In the genomic region with DNA sequence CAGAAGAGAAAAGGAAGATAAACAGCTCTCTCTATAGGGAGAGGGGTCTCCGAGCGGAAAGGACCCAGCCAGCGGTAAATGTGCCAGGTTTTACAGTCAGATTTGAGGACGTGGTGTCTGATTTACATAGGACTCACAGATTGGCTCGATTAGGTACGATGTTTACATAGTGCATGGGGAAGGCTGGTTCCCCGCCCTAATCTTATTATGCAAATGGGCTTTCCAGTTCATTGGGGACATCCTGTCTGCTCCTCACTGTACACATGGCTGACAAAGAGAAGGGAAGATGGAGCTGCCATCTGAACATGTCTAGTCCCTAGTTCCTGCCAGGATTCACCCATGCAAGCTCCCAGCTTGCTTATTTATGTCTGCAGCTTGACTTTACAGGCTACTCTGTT, we compare ENCODE assay signal across 18 cellular contexts.
A peak's percentile ranks its signal among the peaks of the same experiment; 100 is the strongest.
DNase-seq lines count a peak whose midpoint lies in the region; ATAC-seq and TF ChIP-seq lines count a peak whose summit lies in the region.
"Had no signal": no experiment of that assay in that cellular context is flagged by ENCODE, and none has a peak within 500 bp of the region (broad histone marks: within the 10 kb centered on the region; RNA-seq: fewer than 3 reads in every experiment).

No MANE protein-coding gene starts in this region.

- no peaks in the 10 kb centered on the region for H3K23me2 ChIP-seq in H9 (ENCODE audit: insufficient read length, low read depth, low read length, poor library complexity, severe bottlenecking)

- H3K4me1 ChIP-seq in H9 (ENCODE audit: insufficient read depth, low read length) = no peaks in the 10 kb centered on the region
- H3K4me1 ChIP-seq: uterus had no signal

- H2AK5ac ChIP-seq in H9 (ENCODE audit: insufficient read length, low read length) = no peak overlapping the region

- H3K27me3 ChIP-seq in H9 (ENCODE audit: insufficient read depth, low read length) = no peaks in the 10 kb centered on the region
- H3K27me3 ChIP-seq: pancreas, uterus had no signal

- H3K56ac ChIP-seq in H9 (ENCODE audit: insufficient read length, low read depth, low read length) = no peak overlapping the region

- H4K20me1 ChIP-seq in H9 (ENCODE audit: control insufficient read depth, insufficient read depth, insufficient read length) = no peaks in the 10 kb centered on the region

- WGBS in H9 (ENCODE audit: extremely low coverage, insufficient read length, low lambda C conversion rate) = no CpG with 5 or more reads among the region's 7 CpGs

- no peaks in the 10 kb centered on the region for H3K79me2 ChIP-seq in H9 (ENCODE audit: insufficient read depth, low read length)

- H3K4me2 ChIP-seq in H9 (ENCODE audit: insufficient read depth, insufficient read length, low read length) = no peak overlapping the region

- H2BK5ac ChIP-seq in H9 (ENCODE audit: insufficient read length, low read length) = no peak overlapping the region

- H3K9me3 ChIP-seq in H9 (ENCODE audit: control insufficient read depth, low read depth, low read length) = no peaks in the 10 kb centered on the region
- H3K9me3 ChIP-seq: pancreas, uterus had no signal

- H3K23ac ChIP-seq in H9 (ENCODE audit: insufficient read length, low read depth, low read length) = no peak overlapping the region

- ATAC-seq in omental fat pad (ENCODE audit: low FRiP score) = no peak
- ATAC-seq in HG03108 (IDR thresholded peaks at IDR 0.05; ENCODE audit: unreplicated experiment) = no peak
- ATAC-seq: pancreas had no signal

- no peak overlapping the region for H2BK15ac ChIP-seq in H9 (ENCODE audit: low read depth, low read length)

- no peak overlapping the region for H2BK120ac ChIP-seq in H9 (ENCODE audit: low read depth, low read length, poor library complexity, severe bottlenecking)

- no peak overlapping the region for H4K91ac ChIP-seq in H9 (ENCODE audit: insufficient read length, low read depth, low read length)

- H3K14ac ChIP-seq in H9 (ENCODE audit: insufficient read depth, low read length) = no peak overlapping the region

- TF ChIP-seq CTCF in 22Rv1 (IDR thresholded peaks at IDR 0.05) (no peak), NB4 (IDR thresholded peaks at IDR 0.05; ENCODE audit: low read depth, low read length) (no peak), omental fat pad (IDR thresholded peaks at IDR 0.05) (no peak), H9 (conservative IDR thresholded peaks at IDR 0.05) (no peak)

- H3T11ph ChIP-seq in H9 (ENCODE audit: low read length) = no peak overlapping the region

- H3K4me3 ChIP-seq in NB4 (ENCODE audit: low read depth, low read length) = no peak overlapping the region
- H3K4me3 ChIP-seq: pancreas, uterus had no signal

- no peak overlapping the region for H3K18ac ChIP-seq in H9 (ENCODE audit: insufficient read length, low read depth, low read length)

- H2BK20ac ChIP-seq in H9 (ENCODE audit: low read depth, low read length, poor library complexity, severe bottlenecking) = no peak overlapping the region

- H3K36me3 Mint-ChIP-seq in H9 (ENCODE audit: insufficient read depth in 1 of 3, low read depth in 3 of 3) = no peaks in the 10 kb centered on the region
- H3K36me3 Mint-ChIP-seq: activated CD4-positive, alpha-beta memory T cell treated with anti-CD3 and anti-CD28 coated beads for 36 hours; activated naive CD8-positive, alpha-beta T cell; brain had no signal

- H3K27me3 Mint-ChIP-seq in H9 (ENCODE audit: low read depth) = no peaks in the 10 kb centered on the region
- H3K27me3 Mint-ChIP-seq: activated naive CD8-positive, alpha-beta T cell; CD4-positive, alpha-beta T cell had no signal

- no peak overlapping the region for H3K4me3 Mint-ChIP-seq in H9
- H3K4me3 Mint-ChIP-seq: activated CD4-positive, alpha-beta memory T cell treated with anti-CD3 and anti-CD28 coated beads for 36 hours; activated naive CD8-positive, alpha-beta T cell; CD4-positive, alpha-beta T cell had no signal

- H3K9me3 Mint-ChIP-seq in H9 = no peaks in the 10 kb centered on the region; a peak in 1 of 5 replicates
- H3K9me3 Mint-ChIP-seq: activated CD4-positive, alpha-beta memory T cell treated with anti-CD3 and anti-CD28 coated beads for 36 hours; CD4-positive, alpha-beta T cell had no signal

- no peak overlapping the region for H2AFZ ChIP-seq in H9 (ENCODE audit: low read length)

- H3K27ac ChIP-seq in 22Rv1 (peak overlapping the region; percentile 54), H9 (ENCODE audit: insufficient read length, low read depth, low read length) (no peak overlapping the region)
- H3K27ac ChIP-seq: pancreas, uterus, VCaP had no signal

- no peak overlapping the region for H4K8ac ChIP-seq in H9 (replicated peaks; ENCODE audit: insufficient read length, low read depth, low read length)

- H3K9ac ChIP-seq in H9 (ENCODE audit: extremely low read depth, insufficient read length, low read length) = no peak overlapping the region

- TF ChIP-seq POLR2A in NB4 (IDR thresholded peaks at IDR 0.05; ENCODE audit: extremely low read depth, insufficient read length) = no peak

- 0 out of 7 replicates have a peak overlapping the region, but pooled peaks of 1 of the 3 experiments have one; percentile 2 for H3K27ac Mint-ChIP-seq in H9
- H3K27ac Mint-ChIP-seq: activated CD4-positive, alpha-beta memory T cell treated with anti-CD3 and anti-CD28 coated beads for 36 hours; activated naive CD8-positive, alpha-beta T cell; CD4-positive, alpha-beta T cell had no signal

- H3K4ac ChIP-seq in H9 (ENCODE audit: low read depth, low read length) = no peak overlapping the region

- no peak overlapping the region for H4K5ac ChIP-seq in H9 (ENCODE audit: insufficient read length, low read depth, low read length)

- H3K79me1 ChIP-seq in H9 (ENCODE audit: insufficient read depth, low read depth, low read length, poor library complexity, severe bottlenecking) = no peaks in the 10 kb centered on the region

- H2BK12ac ChIP-seq in H9 (ENCODE audit: insufficient read length, low read depth, low read length) = no peak overlapping the region

- DNase-seq in NB4 (ENCODE audit: low read depth) (peak; percentile 9), NCI-H2227 treated with DMSO at 0.1 percent for 48 hours (lab: John Stamatoyannopoulos, UW) (peak; percentile 32), SHP77 treated with DMSO at 0.1 percent for 48 hours (lab: John Stamatoyannopoulos, UW) (peak; percentile 56), NCI-H1105 treated with DMSO at 0.1 percent for 48 hours (lab: John Stamatoyannopoulos, UW) (no peak), omental fat pad (ENCODE audit: low spot score) (no peak), H9 (no peak)
- DNase-seq: activated CD4-positive, alpha-beta memory T cell treated with anti-CD3 and anti-CD28 coated beads for 36 hours; activated T-cell treated with anti-CD3 and anti-CD28 coated beads, Interleukin-2, amount 50 U/mL, for 48 hours; CD4-positive, alpha-beta T cell; dermis blood vessel endothelial cell; pancreas; stimulated activated CD4-positive, alpha-beta T cell treated with anti-CD3 and anti-CD28 coated beads, Interleukin-2, amount 100 ng/mL, for 48 hours; uterus had no signal

- peaks cover 12 to 16% of the 10 kb centered on the region in 2 experiments for H3K4me1 Mint-ChIP-seq in H9

Comparison
In these comparisons a context has a peak if more than half of its experiments do, and no peak if none do; other contexts are left out.
1. DNase-seq: peak in NB4 (single experiment), NCI-H2227 treated with DMSO at 0.1 percent for 48 hours (single experiment) and SHP77 treated with DMSO at 0.1 percent for 48 hours (single experiment); none in NCI-H1105 treated with DMSO at 0.1 percent for 48 hours (single experiment), omental fat pad (single experiment) and H9 (single experiment).